ENCODE assay signal across 1 cellular context in the genomic region with DNA sequence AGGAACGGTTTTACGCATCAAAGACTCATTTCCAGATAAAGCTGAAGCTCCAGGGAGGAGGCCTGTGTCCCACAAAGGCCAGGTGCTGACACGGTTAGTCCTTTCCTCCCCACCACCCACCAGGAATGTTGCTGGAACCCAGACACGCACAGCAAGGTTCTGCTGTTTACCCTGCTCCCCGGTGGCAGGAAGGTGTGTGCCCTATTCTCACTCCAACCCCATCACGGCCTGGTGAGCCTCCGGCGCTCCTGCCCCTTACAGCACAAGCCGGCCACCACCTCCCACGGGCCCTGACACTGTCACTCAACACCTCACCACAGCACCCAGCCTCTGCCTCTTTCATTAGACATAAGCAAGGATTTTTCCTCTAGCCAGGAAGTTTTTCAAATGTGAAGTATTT.
TF ChIP-seq lines count a peak whose summit lies in the region.

No MANE protein-coding gene starts in this region.

TF ChIP-seq in WTC11, 78 proteins besides CTCF, POLR2A, EP300 and RAD21 (continued from another document):
- TF ChIP-seq, protein P1, sequence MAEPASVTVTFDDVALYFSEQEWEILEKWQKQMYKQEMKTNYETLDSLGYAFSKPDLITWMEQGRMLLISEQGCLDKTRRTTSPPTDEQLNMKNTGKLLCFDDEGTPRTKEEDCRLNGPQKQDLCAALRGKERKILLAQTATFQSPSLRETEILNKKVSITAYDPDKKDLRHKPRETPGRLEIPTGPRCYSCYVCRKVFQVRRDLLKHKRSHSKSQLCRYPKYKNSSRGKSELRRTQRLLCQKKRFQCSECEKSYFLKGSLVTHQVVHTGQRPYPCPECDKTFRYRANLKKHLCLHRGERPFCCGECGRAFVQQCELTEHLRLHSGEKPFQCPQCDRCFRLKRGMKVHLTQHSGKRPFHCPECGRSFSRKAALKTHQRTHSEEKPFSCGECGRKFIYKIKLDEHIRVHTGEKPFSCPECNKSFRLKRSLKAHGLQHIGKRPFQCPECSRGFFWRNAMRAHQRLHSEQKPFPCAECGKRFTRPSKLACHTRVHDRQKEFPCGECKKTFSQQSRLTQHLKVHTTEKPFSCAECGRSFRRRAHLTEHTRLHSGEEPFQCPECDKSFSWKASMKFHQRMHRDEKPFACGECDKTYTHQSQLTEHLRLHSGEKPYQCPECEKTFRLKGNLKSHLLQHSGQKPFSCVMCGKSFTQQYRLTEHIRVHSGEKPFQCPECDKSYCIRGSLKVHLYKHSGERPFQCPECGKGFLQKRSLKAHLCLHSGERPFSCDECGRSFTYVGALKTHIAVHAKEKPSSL (CRISPR knock-in tag; conservative IDR thresholded peaks at IDR 0.05): no peak
- TF ChIP-seq, protein P2, sequence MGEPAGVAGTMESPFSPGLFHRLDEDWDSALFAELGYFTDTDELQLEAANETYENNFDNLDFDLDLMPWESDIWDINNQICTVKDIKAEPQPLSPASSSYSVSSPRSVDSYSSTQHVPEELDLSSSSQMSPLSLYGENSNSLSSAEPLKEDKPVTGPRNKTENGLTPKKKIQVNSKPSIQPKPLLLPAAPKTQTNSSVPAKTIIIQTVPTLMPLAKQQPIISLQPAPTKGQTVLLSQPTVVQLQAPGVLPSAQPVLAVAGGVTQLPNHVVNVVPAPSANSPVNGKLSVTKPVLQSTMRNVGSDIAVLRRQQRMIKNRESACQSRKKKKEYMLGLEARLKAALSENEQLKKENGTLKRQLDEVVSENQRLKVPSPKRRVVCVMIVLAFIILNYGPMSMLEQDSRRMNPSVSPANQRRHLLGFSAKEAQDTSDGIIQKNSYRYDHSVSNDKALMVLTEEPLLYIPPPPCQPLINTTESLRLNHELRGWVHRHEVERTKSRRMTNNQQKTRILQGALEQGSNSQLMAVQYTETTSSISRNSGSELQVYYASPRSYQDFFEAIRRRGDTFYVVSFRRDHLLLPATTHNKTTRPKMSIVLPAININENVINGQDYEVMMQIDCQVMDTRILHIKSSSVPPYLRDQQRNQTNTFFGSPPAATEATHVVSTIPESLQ (CRISPR knock-in tag; IDR thresholded peaks at IDR 0.05): no peak
- TF ChIP-seq ZNF138 (CRISPR knock-in tag; conservative IDR thresholded peaks at IDR 0.05) (no peak), TEAD4 (CRISPR knock-in tag; IDR thresholded peaks at IDR 0.05) (no peak), SOX15 (CRISPR knock-in tag; IDR thresholded peaks at IDR 0.05) (no peak), ZNF671 (CRISPR knock-in tag; IDR thresholded peaks at IDR 0.05) (no peak), GABPB1 (CRISPR knock-in tag; IDR thresholded peaks at IDR 0.05) (no peak), GRHL2 (CRISPR knock-in tag; IDR thresholded peaks at IDR 0.05; ENCODE audit: insufficient replicate concordance, severe bottlenecking) (no peak), MXD4 (CRISPR knock-in tag; IDR thresholded peaks at IDR 0.05; ENCODE audit: borderline replicate concordance) (no peak)
- TF ChIP-seq, protein P3, sequence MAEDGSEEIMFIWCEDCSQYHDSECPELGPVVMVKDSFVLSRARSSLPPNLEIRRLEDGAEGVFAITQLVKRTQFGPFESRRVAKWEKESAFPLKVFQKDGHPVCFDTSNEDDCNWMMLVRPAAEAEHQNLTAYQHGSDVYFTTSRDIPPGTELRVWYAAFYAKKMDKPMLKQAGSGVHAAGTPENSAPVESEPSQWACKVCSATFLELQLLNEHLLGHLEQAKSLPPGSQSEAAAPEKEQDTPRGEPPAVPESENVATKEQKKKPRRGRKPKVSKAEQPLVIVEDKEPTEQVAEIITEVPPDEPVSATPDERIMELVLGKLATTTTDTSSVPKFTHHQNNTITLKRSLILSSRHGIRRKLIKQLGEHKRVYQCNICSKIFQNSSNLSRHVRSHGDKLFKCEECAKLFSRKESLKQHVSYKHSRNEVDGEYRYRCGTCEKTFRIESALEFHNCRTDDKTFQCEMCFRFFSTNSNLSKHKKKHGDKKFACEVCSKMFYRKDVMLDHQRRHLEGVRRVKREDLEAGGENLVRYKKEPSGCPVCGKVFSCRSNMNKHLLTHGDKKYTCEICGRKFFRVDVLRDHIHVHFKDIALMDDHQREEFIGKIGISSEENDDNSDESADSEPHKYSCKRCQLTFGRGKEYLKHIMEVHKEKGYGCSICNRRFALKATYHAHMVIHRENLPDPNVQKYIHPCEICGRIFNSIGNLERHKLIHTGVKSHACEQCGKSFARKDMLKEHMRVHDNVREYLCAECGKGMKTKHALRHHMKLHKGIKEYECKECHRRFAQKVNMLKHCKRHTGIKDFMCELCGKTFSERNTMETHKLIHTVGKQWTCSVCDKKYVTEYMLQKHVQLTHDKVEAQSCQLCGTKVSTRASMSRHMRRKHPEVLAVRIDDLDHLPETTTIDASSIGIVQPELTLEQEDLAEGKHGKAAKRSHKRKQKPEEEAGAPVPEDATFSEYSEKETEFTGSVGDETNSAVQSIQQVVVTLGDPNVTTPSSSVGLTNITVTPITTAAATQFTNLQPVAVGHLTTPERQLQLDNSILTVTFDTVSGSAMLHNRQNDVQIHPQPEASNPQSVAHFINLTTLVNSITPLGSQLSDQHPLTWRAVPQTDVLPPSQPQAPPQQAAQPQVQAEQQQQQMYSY (CRISPR knock-in tag; IDR thresholded peaks at IDR 0.05): no peak
- TF ChIP-seq, protein P4, sequence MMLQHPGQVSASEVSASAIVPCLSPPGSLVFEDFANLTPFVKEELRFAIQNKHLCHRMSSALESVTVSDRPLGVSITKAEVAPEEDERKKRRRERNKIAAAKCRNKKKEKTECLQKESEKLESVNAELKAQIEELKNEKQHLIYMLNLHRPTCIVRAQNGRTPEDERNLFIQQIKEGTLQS (CRISPR knock-in tag; conservative IDR thresholded peaks at IDR 0.05): no peak
